In genomic region chr4:62434921-62435320, GRCh38 we compare ENCODE assay signal across 29 cellular contexts.
"Had no signal": no experiment of that assay in that cellular context is flagged by ENCODE, and none has a peak within 500 bp of the region (broad histone marks: within the 10 kb centered on the region; RNA-seq: fewer than 3 reads in every experiment).

No MANE protein-coding gene starts in this region.

- H3K4me1 Mint-ChIP-seq: stimulated activated effector memory CD8-positive, alpha-beta T cell treated with anti-CD3 and anti-CD28 coated beads, Interleukin-12 subunit alpha, Interleukin-12 subunit beta, amount 100 ng/mL, for 72 hours; stimulated activated memory B cell treated with anti-CD40 and anti-IgM and Interleukin-4, amounts not matched to agents 10 μg/mL and 1 μg/mL and 100 μg/mL, for 72 hours; stimulated activated naive B cell treated with anti-CD40 and anti-IgM and Interleukin-4, amounts not matched to agents 10 μg/mL and 1 μg/mL and 100 μg/mL, for 72 hours; stimulated activated naive CD8-positive, alpha-beta T cell treated with anti-CD3 and anti-CD28 coated beads, Interleukin-15, amount 100 ng/mL, for 72 hours had no signal

- ATAC-seq: stimulated activated effector memory CD8-positive, alpha-beta T cell treated with anti-CD3 and anti-CD28 coated beads, Interleukin-12 subunit alpha, Interleukin-12 subunit beta, amount 100 ng/mL, for 72 hours; stimulated activated memory B cell treated with anti-CD40 and anti-IgM and Interleukin-4, amounts not matched to agents 10 μg/mL and 1 μg/mL and 100 μg/mL, for 72 hours; stimulated activated naive B cell treated with anti-CD40 and anti-IgM and Interleukin-4, amounts not matched to agents 10 μg/mL and 1 μg/mL and 100 μg/mL, for 72 hours; stimulated activated naive CD8-positive, alpha-beta T cell treated with anti-CD3 and anti-CD28 coated beads, Interleukin-15, amount 100 ng/mL, for 72 hours; stimulated activated naive CD8-positive, alpha-beta T cell treated with anti-CD3 and anti-CD28 coated beads, Interleukin-15, Interleukin-2, amounts not matched to agents 100 U/mL and 50 U/mL, for 24 hours; upper lobe of right lung had no signal

- H3K4me3 Mint-ChIP-seq: stimulated activated effector memory CD8-positive, alpha-beta T cell treated with anti-CD3 and anti-CD28 coated beads, Interleukin-12 subunit alpha, Interleukin-12 subunit beta, amount 100 ng/mL, for 72 hours; stimulated activated memory B cell treated with anti-CD40 and anti-IgM and Interleukin-4, amounts not matched to agents 10 μg/mL and 1 μg/mL and 100 μg/mL, for 72 hours; stimulated activated naive B cell treated with anti-CD40 and anti-IgM and Interleukin-4, amounts not matched to agents 10 μg/mL and 1 μg/mL and 100 μg/mL, for 72 hours; stimulated activated naive CD8-positive, alpha-beta T cell treated with anti-CD3 and anti-CD28 coated beads, Interleukin-15, amount 100 ng/mL, for 72 hours; stimulated activated naive CD8-positive, alpha-beta T cell treated with anti-CD3 and anti-CD28 coated beads, Interleukin-15, Interleukin-2, amounts not matched to agents 100 ng/mL and 50 ng/mL, for 24 hours; type B pancreatic cell had no signal

- H3K27me3 Mint-ChIP-seq: stimulated activated memory B cell treated with anti-CD40 and anti-IgM and Interleukin-4, amounts not matched to agents 10 μg/mL and 1 μg/mL and 100 μg/mL, for 72 hours; stimulated activated naive B cell treated with anti-CD40 and anti-IgM and Interleukin-4, amounts not matched to agents 10 μg/mL and 1 μg/mL and 100 μg/mL, for 72 hours; stimulated activated naive CD8-positive, alpha-beta T cell treated with anti-CD3 and anti-CD28 coated beads, Interleukin-15, amount 100 ng/mL, for 72 hours; stimulated activated naive CD8-positive, alpha-beta T cell treated with anti-CD3 and anti-CD28 coated beads, Interleukin-15, Interleukin-2, amounts not matched to agents 100 ng/mL and 50 ng/mL, for 24 hours had no signal

- H3K36me3 ChIP-seq: stomach, suprapubic skin, thoracic aorta, thyroid gland, tibial artery, tibial nerve, transverse colon, upper lobe of left lung, upper lobe of right lung, uterus, vagina had no signal

- FAIRE-seq: urothelium cell line had no signal

- H3K27ac Mint-ChIP-seq: stimulated activated effector memory CD8-positive, alpha-beta T cell treated with anti-CD3 and anti-CD28 coated beads, Interleukin-12 subunit alpha, Interleukin-12 subunit beta, amount 100 ng/mL, for 72 hours; stimulated activated memory B cell treated with anti-CD40 and anti-IgM and Interleukin-4, amounts not matched to agents 10 μg/mL and 1 μg/mL and 100 μg/mL, for 72 hours; stimulated activated naive B cell treated with anti-CD40 and anti-IgM and Interleukin-4, amounts not matched to agents 10 μg/mL and 1 μg/mL and 100 μg/mL, for 72 hours; stimulated activated naive CD8-positive, alpha-beta T cell treated with anti-CD3 and anti-CD28 coated beads, Interleukin-15, amount 100 ng/mL, for 72 hours; stimulated activated naive CD8-positive, alpha-beta T cell treated with anti-CD3 and anti-CD28 coated beads, Interleukin-15, Interleukin-2, amounts not matched to agents 100 ng/mL and 50 ng/mL, for 24 hours; type B pancreatic cell had no signal

- H3K4me3 ChIP-seq: stomach, suprapubic skin, testis, thoracic aorta, thyroid gland, tibial artery, tibial nerve, transverse colon, upper lobe of left lung, upper lobe of right lung, uterus, vagina had no signal

- H3K9me3 ChIP-seq: suprapubic skin, testis, thoracic aorta, thyroid gland, tibial artery, tibial nerve, transverse colon, upper lobe of left lung, upper lobe of right lung, uterus, vagina had no signal

- DNase-seq: stimulated activated CD4-positive, alpha-beta T cell treated with anti-CD3 and anti-CD28 coated beads, Interleukin-2, amount 100 ng/mL, for 48 hours; stimulated activated CD4-positive, alpha-beta T cell treated with anti-CD3 and anti-CD28 coated beads, Interleukin-4, amount 100 ng/mL, for 1 hour; stimulated activated CD4-positive, alpha-beta T cell treated with anti-CD3 and anti-CD28 coated beads, Interleukin-4, amount 100 ng/mL, for 24 hours; stimulated activated CD4-positive, alpha-beta T cell treated with anti-CD3 and anti-CD28 coated beads, Interleukin-4, amount 100 ng/mL, for 4 hours; stimulated activated CD8-positive, alpha-beta memory T cell treated with anti-CD3 and anti-CD28 coated beads, Interleukin-4, amount 100 ng/mL, for 48 hours; stimulated activated naive B cell treated with anti-CD40 and anti-IgM and Interleukin-4, amounts not matched to agents 10 μg/mL and 1 μg/mL and 100 μg/mL, for 72 hours; stimulated activated naive CD4-positive, alpha-beta T cell; stimulated activated naive CD4-positive, alpha-beta T cell treated with Interleukin-2 at 50 U/mL for 16 hours; stimulated activated naive CD8-positive, alpha-beta T cell treated with anti-CD3 and anti-CD28 coated beads, Interleukin-15, amount 100 ng/mL, for 72 hours; stimulated activated naive CD8-positive, alpha-beta T cell treated with anti-CD3 and anti-CD28 coated beads, Interleukin-15, Interleukin-2, amounts not matched to agents 100 U/mL and 50 U/mL, for 24 hours; stomach; substantia nigra; testis; thyroid gland; tibial artery; transverse colon; trophoblast cell; upper lobe of left lung; upper lobe of right lung; uterus had no signal

- H3K27me3 ChIP-seq: stomach, suprapubic skin, testis, thyroid gland, tibial artery, tibial nerve, transverse colon, upper lobe of left lung, upper lobe of right lung, uterus, vagina had no signal

- H3K27ac ChIP-seq: stomach, suprapubic skin, testis, thoracic aorta, thyroid gland, tibial artery, tibial nerve, transverse colon, upper lobe of left lung, upper lobe of right lung, uterus, vagina had no signal

- H3K4me1 ChIP-seq: stomach, suprapubic skin, testis, thyroid gland, tibial nerve, transverse colon, upper lobe of left lung, upper lobe of right lung, uterus, vagina had no signal

- H3K36me3 Mint-ChIP-seq: stimulated activated effector memory CD8-positive, alpha-beta T cell treated with anti-CD3 and anti-CD28 coated beads, Interleukin-12 subunit alpha, Interleukin-12 subunit beta, amount 100 ng/mL, for 72 hours; stimulated activated memory B cell treated with anti-CD40 and anti-IgM and Interleukin-4, amounts not matched to agents 10 μg/mL and 1 μg/mL and 100 μg/mL, for 72 hours; stimulated activated naive B cell treated with anti-CD40 and anti-IgM and Interleukin-4, amounts not matched to agents 10 μg/mL and 1 μg/mL and 100 μg/mL, for 72 hours; type B pancreatic cell had no signal
